In genomic region chr4:3530663-3531254, GRCh38 we compare ENCODE assay signal across 2 cellular contexts.
TF ChIP-seq lines count a peak whose summit lies in the region.

No MANE protein-coding gene starts in this region.

TF ChIP-seq in endothelial cell of umbilical vein, 7 proteins besides CTCF, POLR2A, EP300 and RAD21 (continued from another document):
- TF ChIP-seq GATA2 (IDR thresholded peaks at IDR 0.05; ENCODE audit: insufficient read depth, insufficient read length, low read depth, low read length) (no peak), FOS (IDR thresholded peaks at IDR 0.05; ENCODE audit: borderline replicate concordance, insufficient read depth, low read length) (no peak), EZH2 (IDR thresholded peaks at IDR 0.05; ENCODE audit: borderline replicate concordance, low read depth, low read length, severe bottlenecking) (no peak)

TF ChIP-seq in HEK293T, 16 proteins besides CTCF, POLR2A, EP300 and RAD21 (continued from another document):
- no peak for TF ChIP-seq PKNOX1 (IDR thresholded peaks at IDR 0.05)
- TF ChIP-seq ARNT (IDR thresholded peaks at IDR 0.05): no peak
- TF ChIP-seq LEF1 (IDR thresholded peaks at IDR 0.05; ENCODE audit: borderline replicate concordance): no peak
- TF ChIP-seq FOXM1 (IDR thresholded peaks at IDR 0.05; ENCODE audit: borderline replicate concordance): no peak
- no peak for TF ChIP-seq CTBP1 (IDR thresholded peaks at IDR 0.05; ENCODE audit: borderline replicate concordance)
- TF ChIP-seq ZNF384 (IDR thresholded peaks at IDR 0.05): no peak
TF ChIP-seq in HEK293T: peak in this region for 0.
